In genomic region chr7:157980774-157981173, GRCh38 we compare ENCODE assay signal across 16 cellular contexts.
"Had no signal": no experiment of that assay in that cellular context is flagged by ENCODE, and none has a peak within 500 bp of the region (broad histone marks: within the 10 kb centered on the region; RNA-seq: fewer than 3 reads in every experiment).

No MANE protein-coding gene starts in this region.

- H3K4me3 ChIP-seq: colonic mucosa, gastrocnemius medialis, heart left ventricle, thyroid gland had no signal

- H3K9me3 ChIP-seq: colonic mucosa, gastrocnemius medialis, thyroid gland had no signal

- H3K4me1 ChIP-seq: colonic mucosa, gastrocnemius medialis, heart left ventricle, parathyroid adenoma, thyroid gland had no signal

- DNase-seq: activated CD4-positive, alpha-beta T cell treated with anti-CD3 and anti-CD28 coated beads, Interleukin-2, amount 50 U/mL, for 4 hours; activated naive CD4-positive, alpha-beta T cell; activated naive CD8-positive, alpha-beta T cell treated with anti-CD3 and anti-CD28 coated beads for 36 hours; amniotic stem cell; caudate nucleus; colonic mucosa; gastrocnemius medialis; kidney glomerular epithelial cell; mesenchymal stem cell; naive thymus-derived CD8-positive, alpha-beta T cell; stimulated activated CD4-positive, alpha-beta T cell treated with anti-CD3 and anti-CD28 coated beads, Interleukin-12 subunit alpha, Interleukin-12 subunit beta, amount 100 ng/mL, for 4 hours; stimulated activated CD4-positive, alpha-beta T cell treated with anti-CD3 and anti-CD28 coated beads, Interleukin-1b, Interleukin-23, amount 100 ng/mL, for 48 hours; stimulated activated naive CD4-positive, alpha-beta T cell treated with Interleukin-2 at 50 U/mL for 16 hours; thyroid gland had no signal

- H3K27ac ChIP-seq: colonic mucosa, gastrocnemius medialis, heart left ventricle, parathyroid adenoma, thyroid gland had no signal

- H3K36me3 ChIP-seq: colonic mucosa, gastrocnemius medialis, heart left ventricle, thyroid gland had no signal
